3 cellular contexts compared by ENCODE assay signal in the genomic region with DNA sequence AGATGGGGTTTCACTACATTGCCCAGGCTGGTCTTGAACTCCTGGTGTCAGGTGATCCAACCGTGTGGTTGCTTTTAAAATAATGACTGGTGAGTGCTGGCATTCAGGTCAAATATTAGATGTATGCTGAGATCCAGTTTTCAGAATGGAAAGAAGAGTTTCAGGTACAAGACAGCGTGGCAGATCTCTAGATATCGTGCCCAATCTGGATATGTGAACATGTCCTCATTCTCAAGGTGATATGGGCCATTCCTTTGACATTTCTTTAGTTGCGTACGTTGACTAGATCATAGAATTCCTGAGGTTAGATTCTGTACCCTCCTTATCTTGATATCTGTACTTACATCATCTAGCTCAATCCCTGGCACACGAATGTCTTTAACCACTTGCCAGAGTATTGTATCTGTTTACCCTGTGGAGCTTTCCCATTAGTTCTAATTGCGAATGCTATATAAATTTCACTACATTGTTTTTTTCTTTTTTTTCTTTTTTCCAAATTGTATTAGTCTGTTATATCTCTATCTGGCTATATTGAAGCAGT.
TF ChIP-seq lines count a peak whose summit lies in the region.

No MANE protein-coding gene starts in this region.

TF ChIP-seq in IMR-90, 13 proteins besides CTCF, POLR2A, EP300 and RAD21:
- TF ChIP-seq RCOR1 (IDR thresholded peaks at IDR 0.05; ENCODE audit: insufficient replicate concordance, low read length) = no peak
- TF ChIP-seq MAZ (IDR thresholded peaks at IDR 0.05; ENCODE audit: borderline replicate concordance, low read depth, low read length) = no peak

TF ChIP-seq in K562, 482 proteins besides CTCF, POLR2A, EP300 and RAD21:
- TF ChIP-seq ZNF24 (IDR thresholded peaks at IDR 0.05) (no peak), C11orf30 (IDR thresholded peaks at IDR 0.05; ENCODE audit: low read depth) (peak; percentile 29; the same call in 1 of the 2 replicates), ZBTB49 (CRISPR knock-in tag; IDR thresholded peaks at IDR 0.05; ENCODE audit: borderline replicate concordance) (no peak), ATF3 (IDR thresholded peaks at IDR 0.05) (peak; percentile 26; the same call in 1 of the 2 replicates), ATF3 (CRISPR knock-in tag; conservative IDR thresholded peaks at IDR 0.05) (no peak), RFX7 (CRISPR knock-in tag; IDR thresholded peaks at IDR 0.05) (no peak), CBX5 (IDR thresholded peaks at IDR 0.05; ENCODE audit: borderline replicate concordance, low read depth) (no peak)
- TF ChIP-seq, protein P1, sequence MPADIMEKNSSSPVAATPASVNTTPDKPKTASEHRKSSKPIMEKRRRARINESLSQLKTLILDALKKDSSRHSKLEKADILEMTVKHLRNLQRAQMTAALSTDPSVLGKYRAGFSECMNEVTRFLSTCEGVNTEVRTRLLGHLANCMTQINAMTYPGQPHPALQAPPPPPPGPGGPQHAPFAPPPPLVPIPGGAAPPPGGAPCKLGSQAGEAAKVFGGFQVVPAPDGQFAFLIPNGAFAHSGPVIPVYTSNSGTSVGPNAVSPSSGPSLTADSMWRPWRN (IDR thresholded peaks at IDR 0.05; ENCODE audit: low read depth) = peak; percentile 61; the same call in 1 of the 2 replicates
TF ChIP-seq in K562: peak in this region for 3.

TF ChIP-seq in liver, 16 proteins besides CTCF, POLR2A, EP300 and RAD21:
- TF ChIP-seq REST (IDR thresholded peaks at IDR 0.05) (no peak), JUND (IDR thresholded peaks at IDR 0.05) (peak in 1 of 2 donors; percentile 46), FOXA1 (IDR thresholded peaks at IDR 0.05) (no peak), ATF3 (IDR thresholded peaks at IDR 0.05) (no peak), GABPA (IDR thresholded peaks at IDR 0.05 in 1 of 2, conservative IDR thresholded peaks at IDR 0.05 in 1 of 2) (no peak), RXRA (IDR thresholded peaks at IDR 0.05) (peak in 1 of 2 donors; percentile 49), EGR1 (IDR thresholded peaks at IDR 0.05; ENCODE audit: low read depth in 2 of 2) (no peak), FOXA2 (IDR thresholded peaks at IDR 0.05) (peak; percentile 35), YY1 (IDR thresholded peaks at IDR 0.05) (no peak), NR2F2 (IDR thresholded peaks at IDR 0.05) (no peak), SP1 (IDR thresholded peaks at IDR 0.05) (no peak), HNF4G (IDR thresholded peaks at IDR 0.05) (no peak), TAF1 (conservative IDR thresholded peaks at IDR 0.05) (no peak), HNF4A (conservative IDR thresholded peaks at IDR 0.05) (peak; percentile 43 to 68)
- TF ChIP-seq, protein P2, sequence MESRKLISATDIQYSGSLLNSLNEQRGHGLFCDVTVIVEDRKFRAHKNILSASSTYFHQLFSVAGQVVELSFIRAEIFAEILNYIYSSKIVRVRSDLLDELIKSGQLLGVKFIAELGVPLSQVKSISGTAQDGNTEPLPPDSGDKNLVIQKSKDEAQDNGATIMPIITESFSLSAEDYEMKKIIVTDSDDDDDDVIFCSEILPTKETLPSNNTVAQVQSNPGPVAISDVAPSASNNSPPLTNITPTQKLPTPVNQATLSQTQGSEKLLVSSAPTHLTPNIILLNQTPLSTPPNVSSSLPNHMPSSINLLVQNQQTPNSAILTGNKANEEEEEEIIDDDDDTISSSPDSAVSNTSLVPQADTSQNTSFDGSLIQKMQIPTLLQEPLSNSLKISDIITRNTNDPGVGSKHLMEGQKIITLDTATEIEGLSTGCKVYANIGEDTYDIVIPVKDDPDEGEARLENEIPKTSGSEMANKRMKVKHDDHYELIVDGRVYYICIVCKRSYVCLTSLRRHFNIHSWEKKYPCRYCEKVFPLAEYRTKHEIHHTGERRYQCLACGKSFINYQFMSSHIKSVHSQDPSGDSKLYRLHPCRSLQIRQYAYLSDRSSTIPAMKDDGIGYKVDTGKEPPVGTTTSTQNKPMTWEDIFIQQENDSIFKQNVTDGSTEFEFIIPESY (IDR thresholded peaks at IDR 0.05) = no peak
- TF ChIP-seq, protein P3, sequence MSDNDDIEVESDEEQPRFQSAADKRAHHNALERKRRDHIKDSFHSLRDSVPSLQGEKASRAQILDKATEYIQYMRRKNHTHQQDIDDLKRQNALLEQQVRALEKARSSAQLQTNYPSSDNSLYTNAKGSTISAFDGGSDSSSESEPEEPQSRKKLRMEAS (IDR thresholded peaks at IDR 0.05) = no peak
TF ChIP-seq in liver: peak in this region for 4.
